In the genomic region with DNA sequence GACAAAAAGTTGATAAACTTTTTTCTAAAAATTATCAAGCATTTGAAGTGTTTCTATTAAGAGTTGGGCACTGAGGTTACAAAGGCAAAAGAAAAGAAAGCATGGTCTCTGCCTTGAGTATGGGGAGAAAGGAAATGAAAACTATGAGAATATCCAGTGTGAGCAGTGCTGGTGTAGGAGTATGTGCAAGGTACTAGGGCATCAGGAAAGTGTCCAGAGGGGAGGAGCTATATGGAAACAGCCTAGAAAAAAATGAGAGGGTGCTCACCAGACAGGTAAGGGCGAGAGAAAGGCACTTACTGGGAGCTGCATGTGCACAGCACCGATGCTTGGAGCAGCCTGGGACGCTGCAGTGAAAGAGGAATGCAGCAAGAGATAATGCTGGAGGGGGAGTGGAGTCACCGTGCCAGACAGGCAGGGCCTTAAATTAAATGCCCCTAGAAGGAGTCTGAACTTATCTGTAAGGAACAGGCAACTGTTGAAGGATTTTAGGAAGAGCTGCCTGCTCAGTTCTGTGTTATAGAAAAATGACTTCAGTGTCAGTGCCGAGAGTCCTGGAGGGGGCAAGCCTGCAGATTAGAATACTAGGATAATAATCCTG, we compare ENCODE assay signal across 17 cellular contexts. TPM values are rescaled to one million over a fixed set of nuclear protein-coding genes. Genes with fewer than 3 reads are reported as not detected.
"Had no signal": no experiment of that assay in that cellular context is flagged by ENCODE, and none has a peak within 500 bp of the region (broad histone marks: within the 10 kb centered on the region; RNA-seq: fewer than 3 reads in every experiment).

No MANE protein-coding gene starts in this region.

- H3K4me1 ChIP-seq: left lung, tibial artery had no signal

- DNase-seq: activated CD4-positive, alpha-beta T cell treated with anti-CD3 and anti-CD28 coated beads for 4 hours; activated CD8-positive, alpha-beta memory T cell treated with anti-CD3 and anti-CD28 coated beads, Interleukin-2, amount 50 U/mL, for 4 hours; activated CD8-positive, alpha-beta T cell treated with anti-CD3 and anti-CD28 coated beads for 36 hours; activated naive CD4-positive, alpha-beta T cell treated with anti-CD3 and anti-CD28 coated beads for 36 hours; cerebellar nuclear complex; left lung; naive B cell; posterior cingulate gyrus; small intestine; tibial artery had no signal

- H3K27me3 ChIP-seq: tibial artery had no signal

- H3K36me3 ChIP-seq: left lung, tibial artery had no signal

- H3K4me3 ChIP-seq: left lung, tibial artery had no signal

- H3K9me3 ChIP-seq: tibial artery had no signal

- H3K27ac ChIP-seq: left lung, tibial artery, VCaP had no signal

- ATAC-seq: activated CD8-positive, alpha-beta T cell treated with anti-CD3 and anti-CD28 coated beads for 36 hours; left lung; stimulated activated effector memory CD8-positive, alpha-beta T cell treated with anti-CD3 and anti-CD28 coated beads, Interleukin-12 subunit alpha, Interleukin-12 subunit beta, amount 100 ng/mL, for 72 hours had no signal

RNA-seq across cellular contexts. Expression of a gene that starts 39.4 kb away (rescaled TPM):
- total RNA-seq: activated CD8-positive, alpha-beta T cell treated with anti-CD3 and anti-CD28 coated beads for 36 hours; activated naive CD4-positive, alpha-beta T cell treated with anti-CD3 and anti-CD28 coated beads for 36 hours; activated T-helper 1 cell treated with anti-CD3 and anti-CD28 coated beads, Interleukin-12 subunit alpha, Interleukin-12 subunit beta, Interleukin-2, Interleukin-4 antibody, amounts not matched to agents 30 ng/mL and 10 ng/mL and 1 ng/mL, durations not matched to agents 14 hours and 24 hours and 36 hours; epithelial cell of proximal tubule; glomerular endothelial cell; T-helper 2 cell treated with Interferon-gamma antibody and Interleukin-4, amounts not matched to agents 100 ng/mL and 5 ng/mL, for 36 hours had no signal
- polyA plus RNA-seq: adipose tissue, small intestine had no signal
